In genomic region chr2:145854039-145854755, GRCh38 we compare ENCODE assay signal across 1 cellular context.
A peak's percentile ranks its signal among the peaks of the same experiment; 100 is the strongest.
TF ChIP-seq lines count a peak whose summit lies in the region.

No MANE protein-coding gene starts in this region.

TF ChIP-seq in K562, 482 proteins besides CTCF, POLR2A, EP300 and RAD21 (continued from another document and continues in another):
- no peak for TF ChIP-seq JUND (IDR thresholded peaks at IDR 0.05; ENCODE audit: borderline replicate concordance, low read depth, low read length)
- TF ChIP-seq JUND (tag; IDR thresholded peaks at IDR 0.05; ENCODE audit: borderline replicate concordance, low read depth, low read length), result no peak
- TF ChIP-seq SPI1 (IDR thresholded peaks at IDR 0.05; ENCODE audit: borderline replicate concordance, low read depth, low read length), result no peak
- no peak for TF ChIP-seq SIN3B (IDR thresholded peaks at IDR 0.05; ENCODE audit: low read depth)
- TF ChIP-seq ZNF511 (CRISPR knock-in tag; IDR thresholded peaks at IDR 0.05), result no peak
- TF ChIP-seq KDM1A (IDR thresholded peaks at IDR 0.05), result no peak
- TF ChIP-seq REST (CRISPR knock-in tag; IDR thresholded peaks at IDR 0.05; ENCODE audit: low read depth), result no peak
- no peak for TF ChIP-seq FOSL1 (tag; conservative IDR thresholded peaks at IDR 0.05)
- TF ChIP-seq ZFP1 (CRISPR knock-in tag; IDR thresholded peaks at IDR 0.05), result no peak
- no peak for TF ChIP-seq RBM14 (IDR thresholded peaks at IDR 0.05; ENCODE audit: borderline replicate concordance, insufficient read depth, low read depth, low read length)
- peak; percentile 47; the same call in 1 of the 2 replicates for TF ChIP-seq PYGO2 (tag; IDR thresholded peaks at IDR 0.05)
- TF ChIP-seq ZNF717 (CRISPR knock-in tag; IDR thresholded peaks at IDR 0.05), result no peak
- TF ChIP-seq ILK (tag; IDR thresholded peaks at IDR 0.05; ENCODE audit: borderline replicate concordance, low read depth), result peak; percentile 88; the same call in 1 of the 2 replicates
- no peak for TF ChIP-seq CCAR2 (IDR thresholded peaks at IDR 0.05; ENCODE audit: low read depth, low read length)
- TF ChIP-seq ZNF395 (CRISPR knock-in tag; IDR thresholded peaks at IDR 0.05), result peak; percentile 75
- TF ChIP-seq THRA (IDR thresholded peaks at IDR 0.05), result no peak
- peak; percentile 68; the same call in 1 of the 2 replicates for TF ChIP-seq DDX20 (tag; IDR thresholded peaks at IDR 0.05; ENCODE audit: low read depth)
- no peak for TF ChIP-seq NR1H2 (CRISPR knock-in tag; IDR thresholded peaks at IDR 0.05)
- TF ChIP-seq AFF4 (CRISPR knock-in tag; IDR thresholded peaks at IDR 0.05), result no peak
- no peak for TF ChIP-seq SMAD1 (IDR thresholded peaks at IDR 0.05; ENCODE audit: low read depth, low read length, partially characterized antibody)
- TF ChIP-seq ZNF589 (CRISPR knock-in tag; IDR thresholded peaks at IDR 0.05; ENCODE audit: low read depth), result peak; percentile 87; the same call in 1 of the 2 replicates
- TF ChIP-seq MNT (conservative IDR thresholded peaks at IDR 0.05), result no peak
- no peak for TF ChIP-seq PBX2 (CRISPR knock-in tag; IDR thresholded peaks at IDR 0.05; ENCODE audit: low read depth)
- no peak for TF ChIP-seq PBX2 (tag; conservative IDR thresholded peaks at IDR 0.05; ENCODE audit: low read depth)
- TF ChIP-seq ZNF561 (CRISPR knock-in tag; conservative IDR thresholded peaks at IDR 0.05), result no peak
- TF ChIP-seq ZNF124 (CRISPR knock-in tag; IDR thresholded peaks at IDR 0.05), result no peak
- no peak for TF ChIP-seq EHMT2 (IDR thresholded peaks at IDR 0.05)
- no peak for TF ChIP-seq KAT2B (IDR thresholded peaks at IDR 0.05; ENCODE audit: low read depth, low read length)
- no peak for TF ChIP-seq EZH2 (IDR thresholded peaks at IDR 0.05; ENCODE audit: borderline replicate concordance, low read depth, low read length)
- TF ChIP-seq FOXM1 (IDR thresholded peaks at IDR 0.05; ENCODE audit: low read depth), result no peak
- TF ChIP-seq FOXM1 (CRISPR knock-in tag; IDR thresholded peaks at IDR 0.05; ENCODE audit: low read depth), result no peak
- no peak for TF ChIP-seq ZNF184 (CRISPR knock-in tag; IDR thresholded peaks at IDR 0.05)
- no peak for TF ChIP-seq UBTF (IDR thresholded peaks at IDR 0.05; ENCODE audit: borderline replicate concordance in 1 of 2, low read depth in 2 of 2, low read length in 2 of 2)
- TF ChIP-seq ZNF280A (IDR thresholded peaks at IDR 0.05; ENCODE audit: low read depth, partially characterized antibody), result no peak
- no peak for TF ChIP-seq POLR2H (tag; IDR thresholded peaks at IDR 0.05; ENCODE audit: low read depth)
- no peak for TF ChIP-seq NR2C2 (CRISPR knock-in tag; IDR thresholded peaks at IDR 0.05)
- TF ChIP-seq NR2C2 (tag; IDR thresholded peaks at IDR 0.05), result no peak
- TF ChIP-seq MITF (IDR thresholded peaks at IDR 0.05), result no peak
- TF ChIP-seq SREBF1 (IDR thresholded peaks at IDR 0.05; ENCODE audit: borderline replicate concordance, low read depth, low read length), result no peak
